30 cellular contexts compared by ENCODE assay signal in the genomic region with DNA sequence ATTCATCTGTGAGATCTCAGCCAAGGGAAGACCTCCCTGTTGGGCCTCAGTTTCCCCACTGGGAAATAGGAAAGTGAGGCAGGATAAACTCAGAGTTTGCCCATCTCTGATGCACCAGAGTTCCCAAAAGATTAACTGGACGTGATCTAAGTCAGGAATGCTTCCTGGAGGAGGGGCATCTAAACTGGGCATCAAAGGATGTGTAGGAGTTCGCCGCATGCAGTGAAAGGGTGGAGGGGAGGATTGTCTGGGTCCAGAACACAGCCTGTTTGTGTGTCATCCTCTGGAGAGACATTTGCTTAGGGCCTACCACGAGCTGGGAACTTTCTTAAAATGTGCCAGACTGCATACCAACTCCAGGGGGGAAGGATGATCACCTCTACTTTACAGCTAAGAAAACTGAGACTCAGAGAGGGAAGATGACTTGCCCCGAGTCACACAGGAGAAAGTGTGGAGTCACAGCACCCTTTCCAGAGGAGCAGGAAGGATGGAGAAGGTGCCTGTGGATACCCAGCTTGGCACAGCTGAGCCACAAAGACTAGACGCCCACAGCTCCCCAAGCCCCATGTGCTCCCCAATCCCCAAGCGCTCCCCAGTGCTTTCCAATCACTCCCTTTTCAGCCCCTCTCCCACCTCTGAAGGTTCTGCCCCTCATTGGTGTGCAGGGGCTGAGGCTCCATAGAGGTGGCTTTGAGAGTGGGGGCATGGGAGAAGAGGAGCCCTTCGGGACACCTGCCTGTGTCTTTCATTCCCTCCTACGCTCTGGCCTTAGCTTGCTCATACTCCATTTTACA. TPM values are rescaled to one million over a fixed set of nuclear protein-coding genes. Genes with fewer than 3 reads are reported as not detected.
DNase-seq lines count a peak whose midpoint lies in the region; FAIRE-seq and TF ChIP-seq lines count a peak whose summit lies in the region.
"Had no signal": no experiment of that assay in that cellular context is flagged by ENCODE, and none has a peak within 500 bp of the region (broad histone marks: within the 10 kb centered on the region; RNA-seq: fewer than 3 reads in every experiment).

No MANE protein-coding gene starts in this region.

- H3K79me1 ChIP-seq in mesenchymal stem cell (replicated peaks; ENCODE audit: low read length, poor library complexity, severe bottlenecking): peaks cover 37% of the 10 kb centered on the region

- H3K36me3 ChIP-seq in HEK293 (ENCODE audit: control insufficient read depth in 2 of 2, insufficient read depth in 1 of 2, low read length in 2 of 2): no peaks in the 10 kb centered on the region
- no peaks in the 10 kb centered on the region for H3K36me3 ChIP-seq in bronchial epithelial cell (ENCODE audit: control insufficient read depth, insufficient read depth, low read length)
- H3K36me3 ChIP-seq in mesenchymal stem cell (ENCODE audit: control insufficient read depth in 1 of 2, insufficient read depth in 2 of 2, low read depth in 1 of 2, low read length in 2 of 2): peaks cover 0 to 45% of the 10 kb centered on the region in 2 experiments
- H3K36me3 ChIP-seq in tibial artery: no peaks in the 10 kb centered on the region
- H3K36me3 ChIP-seq: tibial nerve had no signal

- H3K4me1 ChIP-seq in HEK293 (ENCODE audit: control insufficient read depth, insufficient read depth, low read length) (peaks cover 26% of the 10 kb centered on the region), mesenchymal stem cell (ENCODE audit: control insufficient read depth, insufficient read depth, low read depth, low read length) (peaks cover 51% of the 10 kb centered on the region), tibial artery (peaks cover 17 to 98% (median 74%) of the 10 kb centered on the region in 4 donors)

- H3K4me3 ChIP-seq in HEK293 (ENCODE audit: low read depth, low read length): no peak overlapping the region
- H3K4me3 ChIP-seq in bronchial epithelial cell (ENCODE audit: low read depth, low read length): no peak overlapping the region
- H3K4me3 ChIP-seq in mesenchymal stem cell (ENCODE audit: insufficient read depth in 1 of 2, low read depth in 1 of 2, low read length in 2 of 2): no peak overlapping the region
- H3K4me3 ChIP-seq in tibial artery: no peak overlapping the region
- H3K4me3 ChIP-seq: lung, tibial nerve had no signal

- H3K27me3 ChIP-seq in bronchial epithelial cell (ENCODE audit: control insufficient read depth, insufficient read depth, low read length) (no peaks in the 10 kb centered on the region), mesenchymal stem cell (ENCODE audit: control insufficient read depth in 1 of 2, insufficient read depth in 1 of 2, low read length in 2 of 2) (no peaks in the 10 kb centered on the region), tibial artery (no peaks in the 10 kb centered on the region)
- H3K27me3 ChIP-seq: tibial nerve had no signal

- peak overlapping the region in 1 of 2 experiments; percentile 54 for H3K18ac ChIP-seq in mesenchymal stem cell (ENCODE audit: low read depth in 1 of 2, low read length in 2 of 2)

- no peak overlapping the region for H3K4ac ChIP-seq in mesenchymal stem cell (ENCODE audit: low read depth in 1 of 2, low read length in 2 of 2)

- 78% methylated on average over 5 of the region's 9 CpGs for WGBS in mesenchymal stem cell

- no peak overlapping the region for H2AFZ ChIP-seq in mesenchymal stem cell (ENCODE audit: low read depth, low read length)

- H3K14ac ChIP-seq in mesenchymal stem cell (ENCODE audit: low read length in 2 of 2): no peak overlapping the region

- peak overlapping the region; percentile 3 for H2AK5ac ChIP-seq in mesenchymal stem cell (ENCODE audit: low read length, severe bottlenecking)

- no peak overlapping the region for H3K23ac ChIP-seq in mesenchymal stem cell (ENCODE audit: low read length in 2 of 2)

- CTCF ChIA-PET in HEK293 (lab: Yijun Ruan, JAX): interaction anchor here (0.6 to 1.2 kb wide), 2 partner anchors 26 to 148 kb away, joined by 3 read pairs; no protein-coding TSS in a partner anchor

- H2BK5ac ChIP-seq in mesenchymal stem cell (ENCODE audit: low read depth, low read length, poor library complexity, severe bottlenecking): no peak overlapping the region

- TF ChIP-seq CTCF in HEK293 (tag by site-specific recombination; IDR thresholded peaks at IDR 0.05): no peak
- TF ChIP-seq CTCF in bronchial epithelial cell (IDR thresholded peaks at IDR 0.05; ENCODE audit: insufficient read depth, low read length, severe bottlenecking): no peak
- TF ChIP-seq CTCF in tibial artery (IDR thresholded peaks at IDR 0.05): no peak

- DNase-seq in bronchial epithelial cell (ENCODE audit: low read depth) (peak; percentile 12), mesenchymal stem cell (no peak), tibial artery (peak in 1 of 2 donors; percentile 52), NCI-H1930 (lab: John Stamatoyannopoulos, UW) (no peak), HTR-8/SVneo (ENCODE audit: insufficient read length, low spot score) (no peak)
- no peak for DNase-seq in activated CD8-positive, alpha-beta memory T cell treated with anti-CD3 and anti-CD28 coated beads, Interleukin-2, amount 50 U/mL, for 4 hours
- DNase-seq: activated CD4-positive, alpha-beta T cell treated with anti-CD3 and anti-CD28 coated beads, Interleukin-2, amount 10 ng/mL, durations not matched to agents 24 days and 14 days; activated gamma-delta T cell; activated naive CD8-positive, alpha-beta T cell treated with anti-CD3 and anti-CD28 coated beads, Interleukin-2, amount 10 ng/mL, durations not matched to agents 7 days and 5 days; activated T-cell treated with anti-CD3 and anti-CD28 coated beads, Interleukin-2, amount 50 U/mL, for 24 hours; dermis blood vessel endothelial cell; DMS79; endodermal cell; kidney glomerular epithelial cell; naive thymus-derived CD8-positive, alpha-beta T cell; NCI-H1436 treated with DMSO at 0.1 percent for 48 hours; NCI-H345; NCI-H69; occipital lobe; small intestine; stimulated activated naive CD4-positive, alpha-beta T cell treated with Interleukin-2 at 50 U/mL for 16 hours; T-helper 9 cell had no signal

- no peak overlapping the region for H2BK12ac ChIP-seq in mesenchymal stem cell (ENCODE audit: low read length in 2 of 2)

- no peak overlapping the region for H4K91ac ChIP-seq in mesenchymal stem cell (ENCODE audit: low read length)

- H2BK15ac ChIP-seq in mesenchymal stem cell (ENCODE audit: low read depth, poor library complexity, severe bottlenecking): no peak overlapping the region

- H3K9me3 ChIP-seq in HEK293 (ENCODE audit: control insufficient read depth, insufficient read depth, low read depth, low read length) (no peaks in the 10 kb centered on the region), mesenchymal stem cell (ENCODE audit: control insufficient read depth, low read length) (no peaks in the 10 kb centered on the region), tibial artery (no peaks in the 10 kb centered on the region)
- H3K9me3 ChIP-seq: tibial nerve had no signal

- POLR2A ChIA-PET in HEK293 (lab: Yijun Ruan, JAX): no interaction called here

- H3K4me2 ChIP-seq in mesenchymal stem cell (ENCODE audit: low read length, poor library complexity, severe bottlenecking): no peak overlapping the region

- no peak overlapping the region for H4K8ac ChIP-seq in mesenchymal stem cell (ENCODE audit: low read length)

- peak overlapping the region; percentile 72 for H3K9ac ChIP-seq in mesenchymal stem cell (ENCODE audit: low read length)

- no peak overlapping the region for H3K27ac ChIP-seq in HEK293 (ENCODE audit: extremely low read depth, low read depth, low read length)
- H3K27ac ChIP-seq in mesenchymal stem cell (ENCODE audit: low read length, poor library complexity, severe bottlenecking): no peak overlapping the region
- H3K27ac ChIP-seq in tibial artery: peak overlapping the region; percentile 78 to 85
- H3K27ac ChIP-seq: C4-2B, VCaP had no signal

- H2BK120ac ChIP-seq in mesenchymal stem cell (ENCODE audit: low read depth, low read length): no peak overlapping the region

- intact Hi-C loops in tibial artery (cut with DNase I; ENCODE audit: low total_unique reads): loop anchor here (5.0 kb wide), 1 partner anchor 41 kb away; no protein-coding TSS in a partner anchor

- FAIRE-seq in bronchial epithelial cell (lab: Jason Lieb, UNC): no peak
- no peak for FAIRE-seq in HTR-8/SVneo (lab: Jason Lieb, UNC)
- FAIRE-seq: frontal cortex, G401.6, small intestine had no signal

TF ChIP-seq in HEK293, 187 proteins besides CTCF, POLR2A, EP300 and RAD21:
- TF ChIP-seq, protein P1, sequence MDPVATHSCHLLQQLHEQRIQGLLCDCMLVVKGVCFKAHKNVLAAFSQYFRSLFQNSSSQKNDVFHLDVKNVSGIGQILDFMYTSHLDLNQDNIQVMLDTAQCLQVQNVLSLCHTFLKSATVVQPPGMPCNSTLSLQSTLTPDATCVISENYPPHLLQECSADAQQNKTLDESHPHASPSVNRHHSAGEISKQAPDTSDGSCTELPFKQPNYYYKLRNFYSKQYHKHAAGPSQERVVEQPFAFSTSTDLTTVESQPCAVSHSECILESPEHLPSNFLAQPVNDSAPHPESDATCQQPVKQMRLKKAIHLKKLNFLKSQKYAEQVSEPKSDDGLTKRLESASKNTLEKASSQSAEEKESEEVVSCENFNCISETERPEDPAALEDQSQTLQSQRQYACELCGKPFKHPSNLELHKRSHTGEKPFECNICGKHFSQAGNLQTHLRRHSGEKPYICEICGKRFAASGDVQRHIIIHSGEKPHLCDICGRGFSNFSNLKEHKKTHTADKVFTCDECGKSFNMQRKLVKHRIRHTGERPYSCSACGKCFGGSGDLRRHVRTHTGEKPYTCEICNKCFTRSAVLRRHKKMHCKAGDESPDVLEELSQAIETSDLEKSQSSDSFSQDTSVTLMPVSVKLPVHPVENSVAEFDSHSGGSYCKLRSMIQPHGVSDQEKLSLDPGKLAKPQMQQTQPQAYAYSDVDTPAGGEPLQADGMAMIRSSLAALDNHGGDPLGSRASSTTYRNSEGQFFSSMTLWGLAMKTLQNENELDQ (tag by site-specific recombination; IDR thresholded peaks at IDR 0.05; ENCODE audit: low read depth): no peak
- TF ChIP-seq ZFP3 (tag by site-specific recombination; IDR thresholded peaks at IDR 0.05; ENCODE audit: low read depth): peak; percentile 95

RNA-seq across cellular contexts. Expression of gene MN1, which starts 50.1 kb away (rescaled TPM):
- total RNA-seq in bronchial epithelial cell: 1.3 and 2.0 TPM in 2 replicates
- 8.0 TPM for polyA plus RNA-seq in mesenchymal stem cell (2013, experiment 1 of 2)
- 6.6 TPM for polyA plus RNA-seq in mesenchymal stem cell (2013, experiment 2 of 2)
- polyA plus RNA-seq: IgD-negative memory B cell had no signal

Comparison
In these comparisons a context has a peak if more than half of its experiments do, and no peak if none do; other contexts are left out.
1. H3K27ac ChIP-seq: peak in tibial artery (2 of 2); none in HEK293 (single experiment) and mesenchymal stem cell (single experiment).